Comparison of ENCODE assay signal across 11 cellular contexts in genomic region chr1:99326215-99326949, GRCh38.
A peak's percentile ranks its signal among the peaks of the same experiment; 100 is the strongest.
DNase-seq lines count a peak whose midpoint lies in the region; ATAC-seq, FAIRE-seq and TF ChIP-seq lines count a peak whose summit lies in the region.
"Had no signal": no experiment of that assay in that cellular context is flagged by ENCODE, and none has a peak within 500 bp of the region (broad histone marks: within the 10 kb centered on the region; RNA-seq: fewer than 3 reads in every experiment).

No MANE protein-coding gene starts in this region.

- H4K20me1 ChIP-seq in keratinocyte (ENCODE audit: control insufficient read depth, extremely low read depth, insufficient read depth, low read length) = no peaks in the 10 kb centered on the region

- no peak for FAIRE-seq in keratinocyte (lab: Jason Lieb, UNC)
- FAIRE-seq: GM18507 had no signal

- H3K4me2 ChIP-seq in keratinocyte (ENCODE audit: control insufficient read depth, extremely low read depth, insufficient read depth, low read depth, low read length) = no peak overlapping the region

- no peak overlapping the region for H3K4me3 ChIP-seq in AG10803 (ENCODE audit: low read length)
- H3K4me3 ChIP-seq in HFF-Myc (replicated peaks; ENCODE audit: low read depth, low read length) = no peak overlapping the region
- H3K4me3 ChIP-seq in astrocyte of the cerebellum (ENCODE audit: low read depth, low read length) = no peak overlapping the region
- H3K4me3 ChIP-seq in keratinocyte (ENCODE audit: control insufficient read depth in 2 of 3, extremely low read depth in 1 of 3, insufficient read depth in 2 of 3, low read depth in 1 of 3, low read length in 3 of 3) = no peak overlapping the region
- no peak overlapping the region for H3K4me3 ChIP-seq in dorsolateral prefrontal cortex
- H3K4me3 ChIP-seq: coronary artery had no signal

- no peaks in the 10 kb centered on the region for H3K4me1 ChIP-seq in keratinocyte (ENCODE audit: control insufficient read depth, extremely low read depth, insufficient read depth, low read length)

- H3K9ac ChIP-seq in keratinocyte (ENCODE audit: control insufficient read depth, extremely low read depth, insufficient read depth, low read length) = no peak overlapping the region

- ATAC-seq in GM19395 (IDR thresholded peaks at IDR 0.05; ENCODE audit: unreplicated experiment) (no peak), HG03571 (IDR thresholded peaks at IDR 0.05; ENCODE audit: unreplicated experiment) (no peak)

- no peaks in the 10 kb centered on the region for H3K9me1 ChIP-seq in keratinocyte (ENCODE audit: control insufficient read depth, extremely low read depth, insufficient read depth, low read length)

- dilution Hi-C loops in keratinocyte (cut with MboI; ENCODE audit: extremely low pct_ligation_motif_present, low sequenced_read_pairs) = no loop called here

- DNase-seq in AG10803 (ENCODE audit: low read depth) = no peak
- DNase-seq in HFF-Myc (ENCODE audit: extremely low read depth, low read depth) = no peak
- DNase-seq in astrocyte of the cerebellum (ENCODE audit: low read depth) = no peak
- no peak for DNase-seq in keratinocyte (ENCODE audit: low read depth, low spot score)
- DNase-seq in NCI-H226 = no peak
- DNase-seq in dorsolateral prefrontal cortex = no peak

- TF ChIP-seq CTCF in AG10803 (conservative IDR thresholded peaks at IDR 0.05; ENCODE audit: low read length) = peak; percentile 51
- TF ChIP-seq CTCF in HFF-Myc (IDR thresholded peaks at IDR 0.05; ENCODE audit: low read depth, low read length, missing control alignments) = peak; percentile 52
- peak; percentile 30 for TF ChIP-seq CTCF in astrocyte of the cerebellum (IDR thresholded peaks at IDR 0.05; ENCODE audit: low read depth, low read length, missing control alignments)
- peak in 2 of 3 experiments; percentile 22 to 41 for TF ChIP-seq CTCF in keratinocyte (optimal IDR thresholded peaks at IDR 0.05 in 1 of 3, IDR thresholded peaks at IDR 0.05 in 1 of 3, conservative IDR thresholded peaks at IDR 0.05 in 1 of 3; ENCODE audit: extremely low read depth in 1 of 3, insufficient read depth in 2 of 3, low read length in 3 of 3)
- TF ChIP-seq CTCF in dorsolateral prefrontal cortex (IDR thresholded peaks at IDR 0.05 in 54 of 56, conservative IDR thresholded peaks at IDR 0.05 in 2 of 56; ENCODE audit: low read depth in 1 of 56, partially characterized antibody in 56 of 56) = peak in 22 of 56 donors; percentile 2 to 41 (median 26)

- no peak overlapping the region for H2AFZ ChIP-seq in keratinocyte (ENCODE audit: control insufficient read depth, low read length)

- in situ Hi-C loops in astrocyte of the cerebellum (cut with HindIII; ENCODE audit: low sequenced_read_pairs) = no loop called here

- intact Hi-C loops in dorsolateral prefrontal cortex (cut with DNase I) = no loop called here

- H3K27ac ChIP-seq in keratinocyte (ENCODE audit: control insufficient read depth, insufficient read depth, low read length) (no peak overlapping the region), dorsolateral prefrontal cortex (no peak overlapping the region)
- H3K27ac ChIP-seq: coronary artery, neutrophil had no signal

- no peaks in the 10 kb centered on the region for H3K79me2 ChIP-seq in keratinocyte (ENCODE audit: control insufficient read depth, insufficient read depth, low read length)

- H3K36me3 ChIP-seq in keratinocyte (ENCODE audit: control insufficient read depth in 2 of 2, extremely low read depth in 1 of 2, insufficient read depth in 2 of 2, low read length in 2 of 2) = no peaks in the 10 kb centered on the region
- H3K36me3 ChIP-seq: neutrophil had no signal

- H3K27me3 ChIP-seq in keratinocyte (ENCODE audit: control insufficient read depth, extremely low read depth, insufficient read depth, low read length) = peaks cover 2% of the 10 kb centered on the region
- H3K27me3 ChIP-seq in dorsolateral prefrontal cortex = no peaks in the 10 kb centered on the region
- H3K27me3 ChIP-seq: neutrophil had no signal

- H3K9me3 ChIP-seq in keratinocyte (ENCODE audit: control insufficient read depth, low read depth, low read length) = no peaks in the 10 kb centered on the region
- H3K9me3 ChIP-seq: neutrophil had no signal
